8 cellular contexts compared by ENCODE assay signal in genomic region chr2:20576598-20577115, GRCh38.
DNase-seq lines count a peak whose midpoint lies in the region; ATAC-seq and TF ChIP-seq lines count a peak whose summit lies in the region.

No MANE protein-coding gene starts in this region.

- in situ Hi-C loops in GM13977 (cut with MboI; ENCODE audit: low pct_unique_long_range_greater_than_20kb, low sequenced_read_pairs, unreplicated experiment) = no loop called here

- peak; percentile 78 for DNase-seq in GM13977 (ENCODE audit: low spot score)
- DNase-seq in M059J (ENCODE audit: low read depth) = peak; percentile 57
- DNase-seq in RKO (ENCODE audit: low spot score) = no peak
- no peak for DNase-seq in NCI-H526 treated with DMSO at 0.1 percent for 48 hours (lab: John Stamatoyannopoulos, UW)
- DNase-seq in sciatic nerve (ENCODE audit: low spot score) = no peak
- no peak for DNase-seq in ureter (ENCODE audit: low spot score)

- ATAC-seq in GM21576 (IDR thresholded peaks at IDR 0.05; ENCODE audit: unreplicated experiment) = peak; percentile 65
- no peak for ATAC-seq in sciatic nerve

- peaks cover 0 to under 1% of the 10 kb centered on the region in 2 donors for H3K9me3 ChIP-seq in duodenal mucosa (ENCODE audit: control insufficient read depth in 1 of 2, low read length in 2 of 2)

- peaks cover 33 to 43% of the 10 kb centered on the region in 2 donors for H3K4me1 ChIP-seq in duodenal mucosa (ENCODE audit: control insufficient read depth in 1 of 2, insufficient read depth in 2 of 2, low read length in 2 of 2)

- peak overlapping the region; percentile 32 to 34 for H3K4me3 ChIP-seq in duodenal mucosa (ENCODE audit: low read depth in 1 of 2, low read length in 2 of 2)

- no peaks in the 10 kb centered on the region for H3K36me3 ChIP-seq in duodenal mucosa (ENCODE audit: control insufficient read depth in 1 of 2, insufficient read depth in 2 of 2, low read length in 2 of 2)

- peak overlapping the region; percentile 37 for H3K27ac ChIP-seq in duodenal mucosa (ENCODE audit: low read depth, low read length)

- TF ChIP-seq CTCF in GM13977 (IDR thresholded peaks at IDR 0.05; ENCODE audit: extremely low read depth, insufficient read depth, missing control alignments) = no peak

- no peaks in the 10 kb centered on the region for H3K27me3 ChIP-seq in duodenal mucosa (ENCODE audit: control insufficient read depth in 1 of 2, insufficient read depth in 2 of 2, low read length in 2 of 2)

- intact Hi-C loops in sciatic nerve (cut with DNase I) = no loop called here

- H3K9ac ChIP-seq in duodenal mucosa (ENCODE audit: low read depth in 1 of 2, low read length in 2 of 2) = peak overlapping the region; percentile 7 to 15

Comparison
In these comparisons a context has a peak if more than half of its experiments do, and no peak if none do; other contexts are left out.
1. DNase-seq: peak in GM13977 (single experiment) and M059J (single experiment); none in RKO (single experiment), NCI-H526 treated with DMSO at 0.1 percent for 48 hours (single experiment), sciatic nerve (single experiment) and ureter (single experiment).